In genomic region chr2:74312913-74313312, GRCh38 we compare ENCODE assay signal across 34 cellular contexts.
"Had no signal": no experiment of that assay in that cellular context is flagged by ENCODE, and none has a peak within 500 bp of the region (broad histone marks: within the 10 kb centered on the region; RNA-seq: fewer than 3 reads in every experiment).

No MANE protein-coding gene starts in this region.

- H3K9me3 ChIP-seq: MG63 had no signal

- DNase-seq: Karpas-422, MG63, MM.1S, MV-4-11, NCI-H1048, NCI-H1092, NCI-H1092 treated with DMSO at 0.1 percent for 48 hours, NCI-H1105, NCI-H1105 treated with DMSO at 0.1 percent for 48 hours, NCI-H1417, NCI-H1417 treated with DMSO at 0.1 percent for 48 hours, NCI-H1436, NCI-H1436 treated with DMSO at 0.1 percent for 48 hours, NCI-H146, NCI-H1694, NCI-H1694 treated with DMSO at 0.1 percent for 48 hours, NCI-H187, NCI-H187 treated with DMSO at 0.1 percent for 48 hours, NCI-H1930, NCI-H2029, NCI-H2029 treated with DMSO at 0.1 percent for 48 hours, NCI-H2081, NCI-H2081 treated with DMSO at 0.1 percent for 48 hours, NCI-H2107, NCI-H2171, NCI-H2171 treated with DMSO at 0.1 percent for 48 hours, NCI-H2227 treated with DMSO at 0.1 percent for 48 hours, NCI-H226, NCI-H345, NCI-H446, NCI-H446 treated with DMSO at 0.1 percent for 48 hours, NCI-H510A, NCI-H510A treated with DMSO at 0.1 percent for 48 hours, NCI-H524 had no signal

- H3K4me3 ChIP-seq: MG63 had no signal

- H3K36me3 ChIP-seq: MG63 had no signal

- H3K27me3 ChIP-seq: MG63 had no signal
